ENCODE assay signal across 17 cellular contexts in genomic region chr13:27334774-27335490, GRCh38.
DNase-seq lines count a peak whose midpoint lies in the region; ATAC-seq and TF ChIP-seq lines count a peak whose summit lies in the region.
"Had no signal": no experiment of that assay in that cellular context is flagged by ENCODE, and none has a peak within 500 bp of the region (broad histone marks: within the 10 kb centered on the region; RNA-seq: fewer than 3 reads in every experiment).

No MANE protein-coding gene starts in this region.

- H3K4me3 ChIP-seq in mammary epithelial cell (replicated peaks in 1 of 3; ENCODE audit: insufficient read depth in 1 of 3, low read depth in 2 of 3, low read length in 3 of 3) = no peak overlapping the region
- no peak overlapping the region for H3K4me3 ChIP-seq in breast epithelium
- no peak overlapping the region for H3K4me3 ChIP-seq in epithelial cell of esophagus (ENCODE audit: low read length)
- H3K4me3 ChIP-seq: dorsolateral prefrontal cortex, mucosa of descending colon, sigmoid colon had no signal

- WGBS in mammary epithelial cell (ENCODE audit: low coverage, missing lambda C conversion rate) = 80% methylated on average over 13 of the region's 13 CpGs

- H4K20me1 ChIP-seq in mammary epithelial cell (ENCODE audit: insufficient read depth, low read length) = no peaks in the 10 kb centered on the region

- no peak for TF ChIP-seq POLR2A in breast epithelium (IDR thresholded peaks at IDR 0.05)

- no TSS peak for BruUV-seq in mammary epithelial cell (replicated peaks; lab: Mats Ljungman, UMichigan)

- CTCF ChIA-PET in mammary epithelial cell (lab: Charles Lee; ENCODE audit: low non-redundant PET) = no interaction called here

- H3K27me3 ChIP-seq in mammary epithelial cell (ENCODE audit: insufficient read depth, low read length) (no peaks in the 10 kb centered on the region), breast epithelium (no peaks in the 10 kb centered on the region)
- H3K27me3 ChIP-seq: sigmoid colon had no signal

- in situ Hi-C loops in mammary epithelial cell (cut with MboI; ENCODE audit: low sequenced_read_pairs in 2 of 2) = no loop called here

- H3K27ac ChIP-seq in mammary epithelial cell (ENCODE audit: insufficient read depth, low read depth, low read length) = no peak overlapping the region
- no peak overlapping the region for H3K27ac ChIP-seq in breast epithelium
- H3K27ac ChIP-seq: dorsolateral prefrontal cortex, sigmoid colon had no signal

- intact Hi-C loops in mammary epithelial cell (cut with micrococcal nuclease) (no loop called here), breast epithelium (cut with DNase I; ENCODE audit: low total_unique reads) (no loop called here)

- no peak overlapping the region for H3K9ac ChIP-seq in mammary epithelial cell (ENCODE audit: insufficient read depth, low read length)

- H3K36me3 ChIP-seq in mammary epithelial cell (ENCODE audit: insufficient read depth, low read length) (no peaks in the 10 kb centered on the region), breast epithelium (no peaks in the 10 kb centered on the region)
- H3K36me3 ChIP-seq: sigmoid colon had no signal

- H3K9me3 ChIP-seq in mammary epithelial cell (replicated peaks; ENCODE audit: insufficient read depth, low read length) (no peaks in the 10 kb centered on the region), breast epithelium (no peaks in the 10 kb centered on the region)
- H3K9me3 ChIP-seq: mucosa of descending colon, sigmoid colon had no signal

- no peak overlapping the region for H3K4me2 ChIP-seq in mammary epithelial cell (ENCODE audit: insufficient read depth, low read depth, low read length)

- no peaks in the 10 kb centered on the region for H3K79me2 ChIP-seq in mammary epithelial cell (ENCODE audit: insufficient read depth, low read length)

- H2AFZ ChIP-seq in mammary epithelial cell (ENCODE audit: low read depth, low read length) = peak overlapping the region; percentile 49

- no peak for TF ChIP-seq CTCF in mammary epithelial cell (conservative IDR thresholded peaks at IDR 0.05 in 1 of 2, IDR thresholded peaks at IDR 0.05 in 1 of 2; ENCODE audit: extremely low read depth in 1 of 2, insufficient read depth in 1 of 2, low read depth in 1 of 2, low read length in 2 of 2)
- no peak for TF ChIP-seq CTCF in breast epithelium (IDR thresholded peaks at IDR 0.05)
- TF ChIP-seq CTCF in epithelial cell of esophagus (IDR thresholded peaks at IDR 0.05; ENCODE audit: insufficient read depth, low read depth, low read length, missing control alignments) = no peak

- no peaks in the 10 kb centered on the region for H3K4me1 ChIP-seq in mammary epithelial cell (ENCODE audit: insufficient read depth, low read length)
- no peaks in the 10 kb centered on the region for H3K4me1 ChIP-seq in breast epithelium
- H3K4me1 ChIP-seq: sigmoid colon had no signal

- DNase-seq in mammary epithelial cell = no peak
- DNase-seq in breast epithelium (ENCODE audit: low spot score in 2 of 2) = no peak
- DNase-seq in NCI-H524 treated with DMSO at 0.1 percent for 48 hours (lab: John Stamatoyannopoulos, UW) = peak; percentile 71
- DNase-seq in epithelial cell of esophagus (ENCODE audit: low read depth) = peak; percentile 9
- no peak for DNase-seq in retina
- no peak for DNase-seq in stimulated activated CD4-positive, alpha-beta T cell treated with anti-CD3 and anti-CD28 coated beads, Interleukin-4, amount 100 ng/mL, for 1 hour
- DNase-seq: activated CD4-positive, alpha-beta T cell treated with anti-CD3 and anti-CD28 coated beads, Interleukin-2, amount 50 U/mL, for 48 hours; activated T-cell treated with anti-CD3 and anti-CD28 coated beads, Interleukin-2, amount 50 U/mL, for 1 hour; dorsolateral prefrontal cortex; GF-D8; mucosa of descending colon; NCI-H526; sigmoid colon had no signal

- dilution Hi-C loops in mammary epithelial cell (cut with HindIII; ENCODE audit: low sequenced_read_pairs) = no loop called here

- no peak for ATAC-seq in HG03196 (IDR thresholded peaks at IDR 0.05; ENCODE audit: unreplicated experiment)
- ATAC-seq in HG02884 (IDR thresholded peaks at IDR 0.05; ENCODE audit: unreplicated experiment) = no peak
- ATAC-seq: HCT116, mucosa of descending colon, Panc1 had no signal

Comparison
In these comparisons a context has a peak if more than half of its experiments do, and no peak if none do; other contexts are left out.
1. DNase-seq: peak in NCI-H524 treated with DMSO at 0.1 percent for 48 hours (single experiment) and epithelial cell of esophagus (single experiment); none in mammary epithelial cell (single experiment), breast epithelium (0 of 2), retina (single experiment) and stimulated activated CD4-positive, alpha-beta T cell treated with anti-CD3 and anti-CD28 coated beads, Interleukin-4, amount 100 ng/mL, for 1 hour (single experiment).